In the genomic region with DNA sequence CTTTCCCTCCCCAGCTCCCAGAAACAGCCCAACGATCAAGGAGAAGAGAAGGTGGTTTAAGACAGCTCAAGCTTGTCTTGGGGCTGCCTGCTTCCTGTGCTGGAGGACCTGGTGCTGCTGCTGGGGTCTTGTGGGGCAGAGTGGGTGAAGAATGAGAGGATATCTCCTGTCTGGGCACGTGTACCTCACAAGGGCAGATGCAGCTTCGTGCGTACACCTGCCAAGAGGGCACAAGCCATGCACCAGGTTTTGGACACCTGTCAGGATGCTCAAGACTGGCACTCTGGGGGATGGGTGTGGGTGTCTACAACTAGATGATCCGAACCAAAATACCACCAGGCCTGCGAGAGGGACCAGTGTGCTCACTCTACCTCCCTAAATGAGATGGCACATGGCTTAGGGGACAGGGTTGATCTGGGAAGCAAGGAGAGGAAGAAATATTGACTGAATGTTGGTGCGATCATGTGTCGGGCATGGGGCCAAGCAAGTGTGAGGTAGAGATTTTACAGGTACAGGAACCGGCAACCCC, we compare ENCODE assay signal across 25 cellular contexts. TPM values are rescaled to one million over a fixed set of nuclear protein-coding genes. Genes with fewer than 3 reads are reported as not detected.
"Had no signal": no experiment of that assay in that cellular context is flagged by ENCODE, and none has a peak within 500 bp of the region (broad histone marks: within the 10 kb centered on the region; RNA-seq: fewer than 3 reads in every experiment).

No MANE protein-coding gene starts in this region.

- H3K4me2 ChIP-seq: SK-N-SH had no signal

- DNase-seq: IMR-90, Kasumi-1, KG1, MM.1S, NCI-H1092 treated with DMSO at 0.1 percent for 48 hours, NCI-H1436, NCI-H187, NCI-H2029, NCI-H2081 treated with DMSO at 0.1 percent for 48 hours, NCI-H2171, NCI-H226, NCI-H446, NCI-H510A, NCI-H524 treated with DMSO at 0.1 percent for 48 hours, NCI-H69, NCI-H774, RPMI8226, SHP77, SK-N-SH, SW 1271 had no signal

- ATAC-seq: HepG2 had no signal

- H3K9ac ChIP-seq: SK-N-SH had no signal

- H3K9me3 ChIP-seq: SK-N-SH had no signal

- FAIRE-seq: HepG2, RCC 7860 had no signal

RNA-seq across cellular contexts. Expression of gene CBY2, which starts 2.2 kb away (rescaled TPM):
- total RNA-seq: HepG2, HT1080, IMR-90, M059J, SK-MEL-5 had no signal
- polyA plus RNA-seq: HepG2, IMR-90, SK-N-SH had no signal
